Comparison of ENCODE assay signal across 8 cellular contexts in the genomic region with DNA sequence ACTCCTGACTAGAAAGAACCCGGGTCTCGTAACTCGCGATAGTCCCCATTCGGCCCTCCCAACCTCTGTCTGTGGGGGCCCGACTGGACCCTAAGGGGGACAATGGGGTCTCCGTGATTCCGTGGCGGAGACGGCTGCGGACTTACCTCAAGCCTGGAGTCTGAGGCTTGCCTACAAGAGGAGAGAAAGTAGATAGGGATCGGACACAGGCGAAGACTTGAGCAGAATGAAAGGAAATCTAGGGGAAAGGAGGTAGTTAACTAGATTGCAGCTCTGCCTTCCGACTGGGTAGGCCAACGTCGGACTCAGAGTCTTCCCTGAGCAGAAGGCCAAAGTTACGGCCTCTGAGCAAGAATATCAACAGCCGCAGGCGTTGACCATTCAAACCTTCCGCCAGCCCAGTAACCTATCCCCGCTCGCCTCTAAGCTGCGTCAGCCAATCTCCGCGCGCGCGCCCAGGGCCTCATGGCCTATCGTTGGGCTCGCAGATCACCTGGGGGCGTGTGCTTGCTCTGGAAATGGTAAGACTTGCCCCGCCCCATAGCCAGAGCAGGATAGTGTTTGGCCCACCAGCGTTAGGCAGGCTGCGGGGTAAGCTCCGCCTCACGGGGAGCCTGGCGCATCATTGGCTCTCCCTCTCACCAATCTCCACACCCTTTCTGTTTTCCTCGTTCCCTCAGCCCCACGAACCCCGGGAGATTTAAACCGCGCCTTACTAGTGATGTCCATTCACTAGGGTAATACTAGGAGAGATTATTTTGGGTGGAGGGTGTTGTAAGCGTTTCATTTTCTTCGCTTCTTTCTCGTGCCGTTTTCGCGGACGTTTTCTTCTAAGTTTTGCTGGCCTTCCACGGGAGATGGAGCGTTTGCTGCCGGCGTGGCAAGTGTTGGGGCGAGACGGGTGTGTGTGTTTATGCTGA. TPM values are rescaled to one million over a fixed set of nuclear protein-coding genes. Genes with fewer than 3 reads are reported as not detected.
A peak's percentile ranks its signal among the peaks of the same experiment; 100 is the strongest.
DNase-seq lines count a peak whose midpoint lies in the region; ATAC-seq and TF ChIP-seq lines count a peak whose summit lies in the region.

A gene (minus strand): TSS at position 356 of the 920 bp plus-strand sequence. CDS start 624 bp downstream, outside the sequence.

- intact Hi-C loops in left cardiac atrium (cut with DNase I) (no loop called here), posterior vena cava (cut with DNase I) (no loop called here)

- DNase-seq in NCI-H146 treated with DMSO at 0.1 percent for 48 hours (lab: John Stamatoyannopoulos, UW; ENCODE audit: unreplicated experiment) (peak; percentile 95), T-helper 1 cell (peak; percentile 94 to 98 (median 96)), amniotic stem cell (lab: John Stamatoyannopoulos, UW) (peak; percentile 98), left cardiac atrium (peak; percentile 99), posterior vena cava (ENCODE audit: low spot score) (peak; percentile 99), ureter (ENCODE audit: low spot score) (peak; percentile 98)

- peak; percentile 72 for TF ChIP-seq POLR2A in GM15510 (IDR thresholded peaks at IDR 0.05; ENCODE audit: borderline replicate concordance, extremely low read depth, insufficient read length)

- ATAC-seq in HG02884 (IDR thresholded peaks at IDR 0.05; ENCODE audit: unreplicated experiment), result peak; percentile 100
- ATAC-seq in left cardiac atrium, result peak; percentile 100

RNA-seq across cellular contexts. Expression of the gene that starts here (rescaled TPM):
- under 1 TPM in 1 of 2 donors, not detected in 1; 0.21 TPM for total RNA-seq in left cardiac atrium
- total RNA-seq in posterior vena cava, result not detected
- not detected for total RNA-seq in ureter

Comparison
In these comparisons a context has a peak if more than half of its experiments do, and no peak if none do; other contexts are left out.
1. Peak in every context shown above with its lines: DNase-seq and ATAC-seq.
2. Peak in DNase-seq and ATAC-seq in left cardiac atrium; RNA of the gene not detected or under 1 TPM.
3. Peak in DNase-seq in posterior vena cava; RNA of the gene not detected or under 1 TPM.
4. Peak in DNase-seq in ureter; RNA of the gene not detected or under 1 TPM.